18 cellular contexts compared by ENCODE assay signal in the genomic region with DNA sequence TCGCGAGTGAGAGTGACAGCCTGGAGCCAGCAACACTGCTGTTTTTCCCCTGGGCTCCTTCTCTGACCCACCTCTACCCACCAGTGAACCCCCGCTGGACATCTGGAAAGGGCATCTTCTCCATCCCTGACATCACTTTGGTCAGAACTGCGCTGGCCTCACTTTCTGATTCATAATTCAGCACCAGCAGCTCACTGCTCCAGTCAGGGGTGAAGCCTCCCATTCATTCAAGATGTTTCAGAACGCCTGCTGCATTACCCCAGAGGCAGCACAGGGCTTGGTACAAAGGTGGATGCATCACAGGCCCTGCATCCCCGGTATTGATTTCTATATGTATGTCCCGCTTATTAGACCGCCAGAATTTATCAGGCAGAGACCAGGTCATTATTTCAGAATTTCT.
DNase-seq lines count a peak whose midpoint lies in the region; ATAC-seq and TF ChIP-seq lines count a peak whose summit lies in the region.
"Had no signal": no experiment of that assay in that cellular context is flagged by ENCODE, and none has a peak within 500 bp of the region (broad histone marks: within the 10 kb centered on the region; RNA-seq: fewer than 3 reads in every experiment).

No MANE protein-coding gene starts in this region.

- H3K9me3 ChIP-seq in right atrium auricular region (peaks cover 0 to 6% of the 10 kb centered on the region in 2 donors), left ventricle myocardium inferior (replicated peaks) (peaks cover 14% of the 10 kb centered on the region)

- no peak for TF ChIP-seq CTCF in right atrium auricular region (IDR thresholded peaks at IDR 0.05)
- no peak for TF ChIP-seq CTCF in left ventricle myocardium inferior (IDR thresholded peaks at IDR 0.05; ENCODE audit: borderline replicate concordance)

- DNase-seq in right atrium auricular region (ENCODE audit: low spot score), result peak; percentile 32
- no peak for DNase-seq in left ventricle myocardium inferior
- DNase-seq in ecto neural progenitor cell (ENCODE audit: low spot score), result peak; percentile 10
- peak; percentile 33 for DNase-seq in islet precursor cell
- DNase-seq in activated effector memory CD4-positive, alpha-beta T cell treated with anti-CD3 and anti-CD28 coated beads, Interleukin-2, amount 50 U/mL, for 16 hours, result no peak
- no peak for DNase-seq in AG20443 (ENCODE audit: low spot score)
- DNase-seq: 8988T; ACHN; C1 segment of cervical spinal cord; Calu3; CD4-positive, alpha-beta memory T cell; COR-L47; DMS153; DND-41; H7; HCEC 1CT had no signal

- H3K36me3 ChIP-seq in right atrium auricular region (no peaks in the 10 kb centered on the region), left ventricle myocardium inferior (no peaks in the 10 kb centered on the region)

- intact Hi-C loops in left ventricle myocardium inferior (cut with micrococcal nuclease), result no loop called here

- no peak overlapping the region for H3K27ac ChIP-seq in right atrium auricular region
- no peak overlapping the region for H3K27ac ChIP-seq in left ventricle myocardium inferior (replicated peaks)
- H3K27ac ChIP-seq: A549 had no signal

- H3K4me3 ChIP-seq in right atrium auricular region, result no peak overlapping the region
- H3K4me3 ChIP-seq in left ventricle myocardium inferior, result no peak overlapping the region
- H3K4me3 ChIP-seq: A549 had no signal

- H3K4me1 ChIP-seq in right atrium auricular region (no peaks in the 10 kb centered on the region), left ventricle myocardium inferior (no peaks in the 10 kb centered on the region)
- H3K4me1 ChIP-seq: A549 had no signal

- ATAC-seq in HG02884 (IDR thresholded peaks at IDR 0.05; ENCODE audit: unreplicated experiment), result no peak
- ATAC-seq: A549 had no signal

- no peaks in the 10 kb centered on the region for H3K27me3 ChIP-seq in right atrium auricular region
- H3K27me3 ChIP-seq in left ventricle myocardium inferior (ENCODE audit: low read depth), result peaks cover 16% of the 10 kb centered on the region

Comparison
In these comparisons a context has a peak if more than half of its experiments do, and no peak if none do; other contexts are left out.
1. DNase-seq: peak in right atrium auricular region (single experiment), ecto neural progenitor cell (single experiment) and islet precursor cell (single experiment); none in left ventricle myocardium inferior (single experiment), activated effector memory CD4-positive, alpha-beta T cell treated with anti-CD3 and anti-CD28 coated beads, Interleukin-2, amount 50 U/mL, for 16 hours (single experiment) and AG20443 (single experiment).